17 cellular contexts compared by ENCODE assay signal in genomic region chr2:212831671-212832199, GRCh38.
A peak's percentile ranks its signal among the peaks of the same experiment; 100 is the strongest.
DNase-seq lines count a peak whose midpoint lies in the region; ATAC-seq, FAIRE-seq and TF ChIP-seq lines count a peak whose summit lies in the region.
"Had no signal": no experiment of that assay in that cellular context is flagged by ENCODE, and none has a peak within 500 bp of the region (broad histone marks: within the 10 kb centered on the region; RNA-seq: fewer than 3 reads in every experiment).

No MANE protein-coding gene starts in this region.

- H3K79me2 ChIP-seq in K562 (ENCODE audit: control insufficient read depth, insufficient read depth, low read length) = no peaks in the 10 kb centered on the region

- H3K9ac ChIP-seq in K562 (ENCODE audit: insufficient read depth in 1 of 2, low read depth in 2 of 2, low read length in 2 of 2) = no peak overlapping the region

- no peak overlapping the region for H2AFZ ChIP-seq in K562 (ENCODE audit: low read depth, low read length)

- in situ Hi-C loops in K562 (cut with MboI) = no loop called here

- peaks cover 3% of the 10 kb centered on the region for H3K9me3 ChIP-seq in BE2C
- H3K9me3 ChIP-seq in K562 (replicated peaks; ENCODE audit: control insufficient read depth, insufficient read depth, low read depth, low read length) = no peaks in the 10 kb centered on the region
- H3K9me3 ChIP-seq in pancreas = no peaks in the 10 kb centered on the region
- peaks cover 0 to 27% (median 23%) of the 10 kb centered on the region in 4 donors for H3K9me3 ChIP-seq in stomach

- H3K27ac ChIP-seq in K562 (ENCODE audit: extremely low read depth, low read depth, low read length) = no peak overlapping the region
- H3K27ac ChIP-seq in pancreas = no peak overlapping the region
- no peak overlapping the region for H3K27ac ChIP-seq in stomach

- no peaks in the 10 kb centered on the region for H3K27me3 ChIP-seq in BE2C
- no peaks in the 10 kb centered on the region for H3K27me3 ChIP-seq in K562 (ENCODE audit: control insufficient read depth in 2 of 2, insufficient read depth in 2 of 2, low read length in 2 of 2)
- H3K27me3 ChIP-seq in pancreas = no peaks in the 10 kb centered on the region
- H3K27me3 ChIP-seq in stomach = peaks cover 0 to 4% (median 0%) of the 10 kb centered on the region in 3 donors

- POLR2A ChIA-PET in K562 (lab: Yijun Ruan, JAX) = no interaction called here

- H3K36me3 ChIP-seq in BE2C (no peaks in the 10 kb centered on the region), K562 (ENCODE audit: control insufficient read depth, insufficient read depth, low read length) (no peaks in the 10 kb centered on the region), pancreas (no peaks in the 10 kb centered on the region), stomach (no peaks in the 10 kb centered on the region)

- TF ChIP-seq RAD21 in K562 (CRISPR knock-in tag; conservative IDR thresholded peaks at IDR 0.05 in 1 of 2, IDR thresholded peaks at IDR 0.05 in 1 of 2) = no peak

- no peak for TF ChIP-seq POLR2A in K562 (conservative IDR thresholded peaks at IDR 0.05)
- TF ChIP-seq POLR2A in stomach (IDR thresholded peaks at IDR 0.05) = no peak

- DNase-seq in BE2C (peak; percentile 10), D341Med (ENCODE audit: low spot score) (peak; percentile 14), K562 (ENCODE audit: extremely low read depth in 1 of 4, low spot score in 3 of 4) (peak in 1 of 4 experiments; percentile 0), pancreas (peak in 4 of 6 donors; percentile 5 to 60 (median 32)), T-helper 9 cell (no peak), stomach (no peak)
- DNase-seq: CD4-positive, alpha-beta T cell; DMS79; NCI-H1048; NCI-H1436 treated with DMSO at 0.1 percent for 48 hours; NCI-H2029 treated with DMSO at 0.1 percent for 48 hours; NCI-H2171 treated with DMSO at 0.1 percent for 48 hours; NCI-H774; PC-3 had no signal

- H3K4me2 ChIP-seq in K562 (ENCODE audit: insufficient read depth, low read length) = no peak overlapping the region

- TF ChIP-seq EP300 in K562 (IDR thresholded peaks at IDR 0.05; ENCODE audit: low read length) (no peak), stomach (IDR thresholded peaks at IDR 0.05) (no peak)

- H3K4me3 ChIP-seq in BE2C (ENCODE audit: low read depth, low read length) (no peak overlapping the region), K562 (no peak overlapping the region), pancreas (no peak overlapping the region), stomach (no peak overlapping the region)
- H3K4me3 ChIP-seq: GM12878 had no signal

- intact Hi-C loops in K562 (cut with micrococcal nuclease) (no loop called here), pancreas (cut with DNase I) (no loop called here), stomach (cut with DNase I; ENCODE audit: low total_unique reads) (no loop called here)

- no peaks in the 10 kb centered on the region for H3K9me1 ChIP-seq in K562 (ENCODE audit: control insufficient read depth, insufficient read depth, low read length)

- no peaks in the 10 kb centered on the region for H4K20me1 ChIP-seq in K562 (replicated peaks; ENCODE audit: control insufficient read depth, insufficient read depth, low read length)

- H3K4me1 ChIP-seq in BE2C (no peaks in the 10 kb centered on the region), K562 (replicated peaks in 1 of 2; ENCODE audit: control insufficient read depth in 2 of 2, insufficient read depth in 2 of 2, low read length in 2 of 2) (no peaks in the 10 kb centered on the region; a peak in 1 of 5 replicates), pancreas (no peaks in the 10 kb centered on the region), stomach (no peaks in the 10 kb centered on the region)

- CTCF ChIA-PET in K562 (lab: Yijun Ruan, JAX; ENCODE audit: low intra/inter-chr PET ratio) = no interaction called here

- ATAC-seq in K562 = no peak
- ATAC-seq in pancreas = no peak
- ATAC-seq in GM18519 (IDR thresholded peaks at IDR 0.05; ENCODE audit: low FRiP score, unreplicated experiment) = no peak
- ATAC-seq: GM12878, PC-3 had no signal

- TF ChIP-seq CTCF in BE2C (IDR thresholded peaks at IDR 0.05; ENCODE audit: low read depth, low read length) (no peak), K562 (IDR thresholded peaks at IDR 0.05 in 2 of 3, conservative IDR thresholded peaks at IDR 0.05 in 1 of 3; ENCODE audit: insufficient read depth in 2 of 3, low read depth in 1 of 3, low read length in 3 of 3) (no peak), pancreas (IDR thresholded peaks at IDR 0.05) (no peak), stomach (IDR thresholded peaks at IDR 0.05) (no peak)

- no TSS peak for BruUV-seq in K562 (replicated peaks; lab: Mats Ljungman, UMichigan)

- no peak for FAIRE-seq in K562 (lab: Jason Lieb, UNC)
- FAIRE-seq in pancreas (lab: Jason Lieb, UNC) = no peak
- FAIRE-seq: GM12878, H54 had no signal

- 16% methylated on average over 9 of the region's 50 CpGs for WGBS in K562 (ENCODE audit: insufficient coverage, low coverage, missing lambda C conversion rate)
- 79 to 85% methylated on average over 50 of the region's 50 CpGs for WGBS in pancreas, 2 donors
- WGBS in stomach, 5 donors = 82 to 93% (median 89%) methylated on average over 40 to 50 of the region's 50 CpGs

TF ChIP-seq in K562, 482 proteins besides CTCF, POLR2A, EP300 and RAD21:
- peak; percentile 33; the same call in 1 of the 2 replicates for TF ChIP-seq NR2C1 (IDR thresholded peaks at IDR 0.05)
- 0 out of 2 replicates have a peak, but pooled peaks have one; percentile 14 for TF ChIP-seq NR2C1 (tag; IDR thresholded peaks at IDR 0.05)
- no peak for TF ChIP-seq JUND (IDR thresholded peaks at IDR 0.05; ENCODE audit: borderline replicate concordance, low read depth, low read length)
- no peak for TF ChIP-seq JUND (tag; IDR thresholded peaks at IDR 0.05; ENCODE audit: borderline replicate concordance, low read depth, low read length)
- no peak for TF ChIP-seq CBX3 (IDR thresholded peaks at IDR 0.05; ENCODE audit: borderline replicate concordance in 1 of 2, low read length in 2 of 2)
- TF ChIP-seq SMARCC2 (IDR thresholded peaks at IDR 0.05; ENCODE audit: low read depth) = no peak
- TF ChIP-seq ZNF699 (CRISPR knock-in tag; IDR thresholded peaks at IDR 0.05; ENCODE audit: insufficient replicate concordance) = no peak
- no peak for TF ChIP-seq STAT5A (IDR thresholded peaks at IDR 0.05; ENCODE audit: borderline replicate concordance, low read length)
- no peak for TF ChIP-seq ZNF444 (CRISPR knock-in tag; IDR thresholded peaks at IDR 0.05)
- no peak for TF ChIP-seq PHF8 (IDR thresholded peaks at IDR 0.05; ENCODE audit: borderline replicate concordance, low read length)
- 0 out of 2 replicates have a peak, but pooled peaks have one; percentile 15 for TF ChIP-seq CXXC5 (CRISPR knock-in tag; IDR thresholded peaks at IDR 0.05)
- no peak for TF ChIP-seq ILK (tag; IDR thresholded peaks at IDR 0.05; ENCODE audit: borderline replicate concordance, low read depth)
- no peak for TF ChIP-seq RNF219 (CRISPR knock-in tag; IDR thresholded peaks at IDR 0.05)
- no peak for TF ChIP-seq RBM17 (IDR thresholded peaks at IDR 0.05; ENCODE audit: borderline replicate concordance, low read depth, low read length)
- TF ChIP-seq STAT5B (CRISPR knock-in tag; IDR thresholded peaks at IDR 0.05) = no peak
- no peak for TF ChIP-seq ZBTB9 (CRISPR knock-in tag; IDR thresholded peaks at IDR 0.05)
- no peak for TF ChIP-seq ZNF512 (tag; IDR thresholded peaks at IDR 0.05)
- no peak for TF ChIP-seq FOXJ2 (tag; IDR thresholded peaks at IDR 0.05)
- TF ChIP-seq TAF1 (IDR thresholded peaks at IDR 0.05; ENCODE audit: control insufficient read depth, extremely low read depth, insufficient read depth, low read length, severe bottlenecking) = no peak

Comparison
In these comparisons a context has a peak if more than half of its experiments do, and no peak if none do; other contexts are left out.
1. DNase-seq: peak in BE2C (single experiment), D341Med (single experiment) and pancreas (4 of 6); none in T-helper 9 cell (single experiment) and stomach (single experiment).